In the genomic region with DNA sequence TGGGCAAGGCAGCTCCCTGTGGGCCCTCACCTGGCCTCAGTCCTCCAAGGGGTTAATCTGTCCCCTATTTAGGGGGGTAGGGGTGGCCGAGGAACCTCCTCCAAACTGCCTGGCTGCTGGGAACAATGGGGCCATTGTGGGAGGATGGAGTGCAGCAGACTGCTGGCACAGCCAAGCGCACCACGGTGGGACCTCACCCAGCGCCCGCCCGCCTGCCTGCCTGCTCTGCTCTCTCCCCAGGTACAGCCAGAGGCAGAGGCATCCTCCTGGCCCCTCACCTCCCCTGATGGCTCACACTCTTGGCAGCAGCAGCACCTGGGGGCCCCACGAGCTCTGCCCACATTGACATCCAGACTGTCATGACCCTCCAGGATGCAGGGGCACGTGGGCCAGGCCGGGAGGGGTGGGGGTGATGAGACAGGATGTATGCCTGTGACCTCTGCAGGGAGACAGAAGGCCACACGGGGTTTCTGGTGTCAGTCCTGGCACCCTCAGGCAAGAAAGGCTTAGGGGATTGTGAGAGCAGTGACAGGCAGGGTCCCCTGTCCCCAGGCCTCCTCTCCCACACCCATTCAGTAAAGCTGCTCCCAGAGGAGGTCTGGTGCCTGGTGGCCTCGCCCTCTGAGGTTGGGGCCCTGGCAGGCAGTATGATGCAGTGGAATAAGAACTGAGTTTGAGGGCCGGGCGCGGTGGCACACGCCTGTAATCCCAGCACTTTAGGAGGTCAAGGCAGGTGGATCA, we compare ENCODE assay signal across 1 cellular context.
A peak's percentile ranks its signal among the peaks of the same experiment; 100 is the strongest.
TF ChIP-seq lines count a peak whose summit lies in the region.

No MANE protein-coding gene starts in this region.

TF ChIP-seq in GM12878, 131 proteins besides CTCF, POLR2A, EP300 and RAD21:
- peak; percentile 40; the same call in 1 of the 2 replicates for TF ChIP-seq GATAD2B (conservative IDR thresholded peaks at IDR 0.05; ENCODE audit: low read depth)
- TF ChIP-seq TBL1XR1 (IDR thresholded peaks at IDR 0.05; ENCODE audit: low read depth, low read length): no peak
- TF ChIP-seq, protein P1, sequence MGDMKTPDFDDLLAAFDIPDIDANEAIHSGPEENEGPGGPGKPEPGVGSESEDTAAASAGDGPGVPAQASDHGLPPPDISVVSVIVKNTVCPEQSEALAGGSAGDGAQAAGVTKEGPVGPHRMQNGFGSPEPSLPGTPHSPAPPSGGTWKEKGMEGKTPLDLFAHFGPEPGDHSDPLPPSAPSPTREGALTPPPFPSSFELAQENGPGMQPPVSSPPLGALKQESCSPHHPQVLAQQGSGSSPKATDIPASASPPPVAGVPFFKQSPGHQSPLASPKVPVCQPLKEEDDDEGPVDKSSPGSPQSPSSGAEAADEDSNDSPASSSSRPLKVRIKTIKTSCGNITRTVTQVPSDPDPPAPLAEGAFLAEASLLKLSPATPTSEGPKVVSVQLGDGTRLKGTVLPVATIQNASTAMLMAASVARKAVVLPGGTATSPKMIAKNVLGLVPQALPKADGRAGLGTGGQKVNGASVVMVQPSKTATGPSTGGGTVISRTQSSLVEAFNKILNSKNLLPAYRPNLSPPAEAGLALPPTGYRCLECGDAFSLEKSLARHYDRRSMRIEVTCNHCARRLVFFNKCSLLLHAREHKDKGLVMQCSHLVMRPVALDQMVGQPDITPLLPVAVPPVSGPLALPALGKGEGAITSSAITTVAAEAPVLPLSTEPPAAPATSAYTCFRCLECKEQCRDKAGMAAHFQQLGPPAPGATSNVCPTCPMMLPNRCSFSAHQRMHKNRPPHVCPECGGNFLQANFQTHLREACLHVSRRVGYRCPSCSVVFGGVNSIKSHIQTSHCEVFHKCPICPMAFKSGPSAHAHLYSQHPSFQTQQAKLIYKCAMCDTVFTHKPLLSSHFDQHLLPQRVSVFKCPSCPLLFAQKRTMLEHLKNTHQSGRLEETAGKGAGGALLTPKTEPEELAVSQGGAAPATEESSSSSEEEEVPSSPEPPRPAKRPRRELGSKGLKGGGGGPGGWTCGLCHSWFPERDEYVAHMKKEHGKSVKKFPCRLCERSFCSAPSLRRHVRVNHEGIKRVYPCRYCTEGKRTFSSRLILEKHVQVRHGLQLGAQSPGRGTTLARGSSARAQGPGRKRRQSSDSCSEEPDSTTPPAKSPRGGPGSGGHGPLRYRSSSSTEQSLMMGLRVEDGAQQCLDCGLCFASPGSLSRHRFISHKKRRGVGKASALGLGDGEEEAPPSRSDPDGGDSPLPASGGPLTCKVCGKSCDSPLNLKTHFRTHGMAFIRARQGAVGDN (IDR thresholded peaks at IDR 0.05): peak; percentile 55
- TF ChIP-seq, protein P2, sequence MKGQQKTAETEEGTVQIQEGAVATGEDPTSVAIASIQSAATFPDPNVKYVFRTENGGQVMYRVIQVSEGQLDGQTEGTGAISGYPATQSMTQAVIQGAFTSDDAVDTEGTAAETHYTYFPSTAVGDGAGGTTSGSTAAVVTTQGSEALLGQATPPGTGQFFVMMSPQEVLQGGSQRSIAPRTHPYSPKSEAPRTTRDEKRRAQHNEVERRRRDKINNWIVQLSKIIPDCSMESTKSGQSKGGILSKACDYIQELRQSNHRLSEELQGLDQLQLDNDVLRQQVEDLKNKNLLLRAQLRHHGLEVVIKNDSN (IDR thresholded peaks at IDR 0.05; ENCODE audit: borderline replicate concordance, extremely low read length, insufficient read depth, low read depth, low read length): peak; percentile 60
- 0 out of 2 replicates have a peak, but pooled peaks have one; percentile 49 for TF ChIP-seq ZNF217 (IDR thresholded peaks at IDR 0.05)
- TF ChIP-seq, protein P3, sequence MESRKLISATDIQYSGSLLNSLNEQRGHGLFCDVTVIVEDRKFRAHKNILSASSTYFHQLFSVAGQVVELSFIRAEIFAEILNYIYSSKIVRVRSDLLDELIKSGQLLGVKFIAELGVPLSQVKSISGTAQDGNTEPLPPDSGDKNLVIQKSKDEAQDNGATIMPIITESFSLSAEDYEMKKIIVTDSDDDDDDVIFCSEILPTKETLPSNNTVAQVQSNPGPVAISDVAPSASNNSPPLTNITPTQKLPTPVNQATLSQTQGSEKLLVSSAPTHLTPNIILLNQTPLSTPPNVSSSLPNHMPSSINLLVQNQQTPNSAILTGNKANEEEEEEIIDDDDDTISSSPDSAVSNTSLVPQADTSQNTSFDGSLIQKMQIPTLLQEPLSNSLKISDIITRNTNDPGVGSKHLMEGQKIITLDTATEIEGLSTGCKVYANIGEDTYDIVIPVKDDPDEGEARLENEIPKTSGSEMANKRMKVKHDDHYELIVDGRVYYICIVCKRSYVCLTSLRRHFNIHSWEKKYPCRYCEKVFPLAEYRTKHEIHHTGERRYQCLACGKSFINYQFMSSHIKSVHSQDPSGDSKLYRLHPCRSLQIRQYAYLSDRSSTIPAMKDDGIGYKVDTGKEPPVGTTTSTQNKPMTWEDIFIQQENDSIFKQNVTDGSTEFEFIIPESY (IDR thresholded peaks at IDR 0.05): peak; percentile 77; the same call in 1 of the 2 replicates
- TF ChIP-seq, protein P4, sequence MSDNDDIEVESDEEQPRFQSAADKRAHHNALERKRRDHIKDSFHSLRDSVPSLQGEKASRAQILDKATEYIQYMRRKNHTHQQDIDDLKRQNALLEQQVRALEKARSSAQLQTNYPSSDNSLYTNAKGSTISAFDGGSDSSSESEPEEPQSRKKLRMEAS (IDR thresholded peaks at IDR 0.05; ENCODE audit: low read depth, low read length): peak; percentile 39; the same call in 1 of the 2 replicates
- peak in 1 of 2 experiments; percentile 22; a peak in 1 of 4 replicates for TF ChIP-seq BHLHE40 (IDR thresholded peaks at IDR 0.05; ENCODE audit: borderline replicate concordance in 1 of 2, low read depth in 2 of 2, low read length in 1 of 2)
- no peak for TF ChIP-seq BCL11A (IDR thresholded peaks at IDR 0.05; ENCODE audit: low read depth, low read length)
- TF ChIP-seq SREBF2 (IDR thresholded peaks at IDR 0.05; ENCODE audit: low read length): no peak
- TF ChIP-seq NR2C2 (IDR thresholded peaks at IDR 0.05; ENCODE audit: borderline replicate concordance, control insufficient read depth, insufficient read length, low read depth): no peak
- TF ChIP-seq RCOR1 (conservative IDR thresholded peaks at IDR 0.05; ENCODE audit: low read depth, low read length): no peak
- peak; percentile 17; the same call in 1 of the 2 replicates for TF ChIP-seq SMARCA5 (IDR thresholded peaks at IDR 0.05)
- TF ChIP-seq FOXK2 (IDR thresholded peaks at IDR 0.05): no peak
- TF ChIP-seq ATF7 (IDR thresholded peaks at IDR 0.05; ENCODE audit: low read depth): no peak
- no peak for TF ChIP-seq JUND (IDR thresholded peaks at IDR 0.05; ENCODE audit: low read depth, low read length)
